In genomic region chr21:41906770-41907169, GRCh38 we compare ENCODE assay signal across 7 cellular contexts.
"Had no signal": no experiment of that assay in that cellular context is flagged by ENCODE, and none has a peak within 500 bp of the region (broad histone marks: within the 10 kb centered on the region; RNA-seq: fewer than 3 reads in every experiment).

No MANE protein-coding gene starts in this region.

- H3K4me3 Mint-ChIP-seq: HFFc6 had no signal

- DNase-seq: GM23248, GOT3, H7, HFFc6 had no signal

- H3K9me3 ChIP-seq: HAP-1 had no signal

- H2AFZ ChIP-seq: GM23248 had no signal

- H3K27ac Mint-ChIP-seq: HFFc6 had no signal

- H3K9ac ChIP-seq: GM23248 had no signal

- H3K27ac ChIP-seq: GM23248, HL-60 had no signal

- H3K9me3 Mint-ChIP-seq: HFFc6 had no signal

- H3K4me1 ChIP-seq: HAP-1 had no signal

- H3K4me3 ChIP-seq: GM23248, HAP-1, K562 had no signal
